ENCODE assay signal across 9 cellular contexts in the genomic region with DNA sequence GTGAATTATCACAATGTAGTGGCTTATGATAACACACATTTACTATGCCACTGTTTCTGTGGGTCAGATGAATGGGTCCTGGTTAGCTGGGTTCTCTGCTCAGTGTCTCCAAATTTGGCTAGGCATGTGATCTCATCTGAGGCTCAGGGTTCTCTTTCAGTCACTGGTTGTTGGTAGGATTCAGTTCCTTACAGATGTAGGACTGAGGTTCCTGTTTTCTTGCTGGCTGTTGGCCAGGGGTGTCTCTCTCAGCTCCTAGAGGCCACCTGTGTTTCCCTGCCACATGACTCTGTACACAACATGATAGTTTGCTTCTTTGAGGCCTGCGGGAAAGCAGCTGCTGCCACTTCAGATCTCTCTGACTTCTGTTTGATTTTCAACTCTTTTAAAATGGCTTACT. TPM values are rescaled to one million over a fixed set of nuclear protein-coding genes. Genes with fewer than 3 reads are reported as not detected.
DNase-seq lines count a peak whose midpoint lies in the region; ATAC-seq and TF ChIP-seq lines count a peak whose summit lies in the region.
"Had no signal": no experiment of that assay in that cellular context is flagged by ENCODE, and none has a peak within 500 bp of the region (broad histone marks: within the 10 kb centered on the region; RNA-seq: fewer than 3 reads in every experiment).

No MANE protein-coding gene starts in this region.

- H3K9me3 Mint-ChIP-seq in T-helper 1 cell treated with Interleukin-12 subunit alpha and Interleukin-12 subunit beta and Interleukin-4 antibody, amounts not matched to agents 30 μg/mL and 1 μg/mL, for 36 hours: no peaks in the 10 kb centered on the region

- ATAC-seq in HG03520 (IDR thresholded peaks at IDR 0.05; ENCODE audit: unreplicated experiment): peak; percentile 91
- ATAC-seq in left lung: peak; percentile 83

- peak overlapping the region; percentile 45 for H3K4me3 Mint-ChIP-seq in T-helper 1 cell treated with Interleukin-12 subunit alpha and Interleukin-12 subunit beta and Interleukin-4 antibody, amounts not matched to agents 30 μg/mL and 1 μg/mL, for 36 hours

- intact Hi-C loops in left lung (cut with DNase I): no loop called here

- peaks cover 63% of the 10 kb centered on the region for H3K36me3 Mint-ChIP-seq in T-helper 1 cell treated with Interleukin-12 subunit alpha and Interleukin-12 subunit beta and Interleukin-4 antibody, amounts not matched to agents 30 μg/mL and 1 μg/mL, for 36 hours (ENCODE audit: low read depth)

- peaks cover 53% of the 10 kb centered on the region for H3K4me1 Mint-ChIP-seq in T-helper 1 cell treated with Interleukin-12 subunit alpha and Interleukin-12 subunit beta and Interleukin-4 antibody, amounts not matched to agents 30 μg/mL and 1 μg/mL, for 36 hours (ENCODE audit: low read depth)

- no peak for TF ChIP-seq CTCF in GM06990 (IDR thresholded peaks at IDR 0.05; ENCODE audit: insufficient read depth, low read length, poor library complexity, severe bottlenecking)
- TF ChIP-seq CTCF in GM20000 (IDR thresholded peaks at IDR 0.05; ENCODE audit: extremely low read depth, missing control alignments): no peak
- TF ChIP-seq CTCF in left lung (IDR thresholded peaks at IDR 0.05): no peak

- H3K27ac ChIP-seq in left lung: peak overlapping the region in 1 of 2 donors; percentile 54

- H3K27me3 ChIP-seq in GM06990 (replicated peaks; ENCODE audit: control insufficient read depth, insufficient read depth, low read length) (no peaks in the 10 kb centered on the region), left lung (no peaks in the 10 kb centered on the region)

- H3K4me3 ChIP-seq in GM06990 (replicated peaks; ENCODE audit: low read depth, low read length) (peak overlapping the region; percentile 44; the same call in 1 of the 2 replicates), left lung (no peak overlapping the region)

- DNase-seq in GM06990 (ENCODE audit: extremely low read depth, insufficient read length) (peak; percentile 55), GM20000 (ENCODE audit: low spot score) (peak; percentile 49), left lung (peak in 1 of 2 donors; percentile 78), NCI-H2081 (lab: John Stamatoyannopoulos, UW) (no peak), iPS-NIHi11 (ENCODE audit: low spot score) (no peak), SW 1271 (lab: John Stamatoyannopoulos, UW) (no peak)

- peak overlapping the region; percentile 80 for H3K27ac Mint-ChIP-seq in T-helper 1 cell treated with Interleukin-12 subunit alpha and Interleukin-12 subunit beta and Interleukin-4 antibody, amounts not matched to agents 30 μg/mL and 1 μg/mL, for 36 hours

- H3K4me1 ChIP-seq in left lung: peaks cover 9 to 64% of the 10 kb centered on the region in 2 donors

- H3K27me3 Mint-ChIP-seq in T-helper 1 cell treated with Interleukin-12 subunit alpha and Interleukin-12 subunit beta and Interleukin-4 antibody, amounts not matched to agents 30 μg/mL and 1 μg/mL, for 36 hours (ENCODE audit: low read depth): no peaks in the 10 kb centered on the region

- H3K9me3 ChIP-seq in left lung: no peaks in the 10 kb centered on the region

- H3K36me3 ChIP-seq in GM06990 (ENCODE audit: control insufficient read depth, insufficient read depth, low read length) (peaks cover 17% of the 10 kb centered on the region), left lung (peaks cover 3 to 84% of the 10 kb centered on the region in 2 donors)

RNA-seq across cellular contexts. Expression of a gene that starts 7.1 kb away (rescaled TPM):
- 10 to 100 TPM; 32.0 to 39.3 TPM for total RNA-seq in left lung

RNA-seq across cellular contexts. Expression of a gene that starts 32.6 kb away (rescaled TPM):
- 10 to 100 TPM; 67.4 to 79.3 TPM for total RNA-seq in left lung

RNA-seq across cellular contexts. Expression of a gene that starts 32.9 kb away (rescaled TPM):
- total RNA-seq in left lung: 100 to 1,000 TPM; 103 to 111 TPM

RNA-seq across cellular contexts. Expression of a gene that starts 57.5 kb away (rescaled TPM):
- not detected for total RNA-seq in left lung
- total RNA-seq: epithelial cell of proximal tubule had no signal

Comparison
In these comparisons a context has a peak if more than half of its experiments do, and no peak if none do; other contexts are left out.
1. DNase-seq: peak in GM06990 (single experiment) and GM20000 (single experiment); none in NCI-H2081 (0 of 2), iPS-NIHi11 (single experiment) and SW 1271 (0 of 2).